39 cellular contexts compared by ENCODE assay signal in the genomic region with DNA sequence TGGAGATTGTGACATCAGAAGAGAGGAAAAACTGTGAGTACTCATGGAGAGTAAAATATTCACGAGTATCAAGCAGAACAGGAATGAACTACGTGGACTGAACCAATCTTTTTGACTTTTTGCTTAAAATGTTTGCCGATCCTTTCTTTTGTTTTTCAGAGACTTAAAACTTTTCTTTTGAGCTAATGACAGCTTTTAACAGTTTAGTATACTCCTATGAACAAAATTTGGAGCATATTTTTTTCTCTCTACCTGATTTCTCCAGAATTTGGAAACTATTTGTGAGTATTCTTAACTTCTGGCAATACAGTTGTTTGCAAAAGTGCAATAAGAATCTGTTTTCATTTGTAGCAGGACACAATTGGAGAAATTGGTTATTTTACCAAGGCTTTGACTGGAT.
"Had no signal": no experiment of that assay in that cellular context is flagged by ENCODE, and none has a peak within 500 bp of the region (broad histone marks: within the 10 kb centered on the region; RNA-seq: fewer than 3 reads in every experiment).

No MANE protein-coding gene starts in this region.

- H3K4me1 ChIP-seq: ascending aorta had no signal

- H3K9me3 Mint-ChIP-seq: activated CD4-positive, alpha-beta T cell treated with anti-CD3 and anti-CD28 coated beads, Interleukin-2, amount 10 ng/mL, durations not matched to agents 24 days and 14 days had no signal

- H3K27me3 ChIP-seq: ascending aorta, cardiac muscle cell had no signal

- DNase-seq: activated B cell treated with CpG ODN at 0.5 μM for 24 hours; activated CD4-positive, alpha-beta memory T cell treated with anti-CD3 and anti-CD28 coated beads for 36 hours; activated CD4-positive, alpha-beta T cell treated with anti-CD3 and anti-CD28 coated beads for 4 hours; activated CD4-positive, alpha-beta T cell treated with anti-CD3 and anti-CD28 coated beads, Interleukin-2, amount 10 ng/mL, durations not matched to agents 24 days and 14 days; activated CD4-positive, alpha-beta T cell treated with anti-CD3 and anti-CD28 coated beads, Interleukin-2, amount 50 U/mL, for 1 hour; activated CD4-positive, alpha-beta T cell treated with anti-CD3 and anti-CD28 coated beads, Interleukin-2, amount 50 U/mL, for 4 hours; activated CD4-positive, CD25-positive, alpha-beta regulatory T cell treated with anti-CD3 and anti-CD28 coated beads, Interleukin-2, amount 50 U/mL, for 72 hours; activated CD8-positive, alpha-beta memory T cell treated with anti-CD3 and anti-CD28 coated beads, Interleukin-2, amount 50 U/mL, for 4 hours; activated CD8-positive, alpha-beta T cell treated with anti-CD3 and anti-CD28 coated beads for 36 hours; activated effector memory CD4-positive, alpha-beta T cell treated with anti-CD3 and anti-CD28 coated beads, Interleukin-2, amount 50 U/mL, for 16 hours; activated gamma-delta T cell treated with Interleukin-2 at 50 U/mL for 16 hours; activated naive CD4-positive, alpha-beta T cell; activated naive CD4-positive, alpha-beta T cell treated with anti-CD3 and anti-CD28 coated beads for 36 hours; activated naive CD8-positive, alpha-beta T cell treated with anti-CD3 and anti-CD28 coated beads, Interleukin-2, amount 10 ng/mL, durations not matched to agents 7 days and 5 days; activated naive CD8-positive, alpha-beta T cell treated with anti-CD3 and anti-CD28 coated beads, Interleukin-2, amount 50 U/mL, for 24 hours; activated T-cell treated with anti-CD3 and anti-CD28 coated beads for 4 hours; activated T-cell treated with anti-CD3 and anti-CD28 coated beads, Interleukin-2, amount 50 U/mL, for 1 hour; activated T-cell treated with anti-CD3 and anti-CD28 coated beads, Interleukin-2, amount 50 U/mL, for 4 hours; activated T-cell treated with anti-CD3 and anti-CD28 coated beads, Interleukin-2, amount 50 U/mL, for 72 hours; amygdala; anterior cingulate cortex; caudate nucleus; cerebellar nuclear complex; T-helper 1 cell; T-helper 2 cell; T-helper 9 cell had no signal

- H3K36me3 ChIP-seq: ascending aorta, cardiac muscle cell had no signal

- H3K4me3 Mint-ChIP-seq: activated B cell treated with CpG ODN at 0.5 μM for 24 hours; activated CD4-positive, alpha-beta memory T cell treated with anti-CD3 and anti-CD28 coated beads for 36 hours; activated CD4-positive, alpha-beta T cell treated with anti-CD3 and anti-CD28 coated beads, Interleukin-2, amount 10 ng/mL, durations not matched to agents 24 days and 14 days; activated CD8-positive, alpha-beta T cell treated with anti-CD3 and anti-CD28 coated beads for 36 hours; activated naive CD4-positive, alpha-beta T cell treated with anti-CD3 and anti-CD28 coated beads for 36 hours; activated naive CD4-positive, alpha-beta T cell treated with anti-CD3 and anti-CD28 coated beads, Interleukin-2, amount 50 U/mL, for 24 hours; activated naive CD8-positive, alpha-beta T cell; activated naive CD8-positive, alpha-beta T cell treated with anti-CD3 and anti-CD28 coated beads, Interleukin-2, amount 10 ng/mL, durations not matched to agents 7 days and 5 days; activated naive CD8-positive, alpha-beta T cell treated with anti-CD3 and anti-CD28 coated beads, Interleukin-2, amount 50 U/mL, for 24 hours; activated T-cell treated with anti-CD3 and anti-CD28 coated beads, Interleukin-2, amount 50 U/mL, for 4 hours; activated T-cell treated with anti-CD3 and anti-CD28 coated beads, Interleukin-2, amount 50 U/mL, for 72 hours; activated T-helper 1 cell treated with anti-CD3 and anti-CD28 coated beads, Interleukin-12 subunit alpha, Interleukin-12 subunit beta, Interleukin-2, Interleukin-4 antibody, amounts not matched to agents 30 ng/mL and 10 ng/mL and 1 ng/mL, durations not matched to agents 14 hours and 24 hours and 36 hours; activated T-helper 17 cell treated with anti-CD3 and anti-CD28 coated beads, Interleukin-2, amount 50 U/mL, for 72 hours; brain; central memory CD8-positive, alpha-beta T cell; T-helper 1 cell treated with Interleukin-12 subunit alpha and Interleukin-12 subunit beta and Interleukin-4 antibody, amounts not matched to agents 30 μg/mL and 1 μg/mL, for 36 hours; T-helper 2 cell treated with Interferon-gamma antibody and Interleukin-4, amounts not matched to agents 5 μg/mL and 100 μg/mL, for 36 hours had no signal

- FAIRE-seq: bronchial epithelial cell, TTC549 had no signal

- H3K27me3 Mint-ChIP-seq: activated B cell treated with CpG ODN at 0.5 μM for 24 hours; activated CD4-positive, alpha-beta memory T cell treated with anti-CD3 and anti-CD28 coated beads for 36 hours; activated CD4-positive, alpha-beta T cell treated with anti-CD3 and anti-CD28 coated beads, Interleukin-2, amount 10 ng/mL, durations not matched to agents 24 days and 14 days; activated CD8-positive, alpha-beta T cell treated with anti-CD3 and anti-CD28 coated beads for 36 hours; activated naive CD4-positive, alpha-beta T cell treated with anti-CD3 and anti-CD28 coated beads, Interleukin-2, amount 50 U/mL, for 24 hours; activated naive CD8-positive, alpha-beta T cell; activated naive CD8-positive, alpha-beta T cell treated with anti-CD3 and anti-CD28 coated beads, Interleukin-2, amount 10 ng/mL, durations not matched to agents 7 days and 5 days; activated naive CD8-positive, alpha-beta T cell treated with anti-CD3 and anti-CD28 coated beads, Interleukin-2, amount 50 U/mL, for 24 hours; activated T-helper 17 cell treated with anti-CD3 and anti-CD28 coated beads, Interleukin-2, amount 50 U/mL, for 72 hours; central memory CD8-positive, alpha-beta T cell had no signal

- ATAC-seq: activated CD8-positive, alpha-beta T cell treated with anti-CD3 and anti-CD28 coated beads for 36 hours; activated naive CD8-positive, alpha-beta T cell treated with anti-CD3 and anti-CD28 coated beads, Interleukin-2, amount 50 U/mL, for 24 hours; activated T-cell treated with anti-CD3 and anti-CD28 coated beads, Interleukin-2, amount 50 U/mL, for 4 hours; activated T-cell treated with anti-CD3 and anti-CD28 coated beads, Interleukin-2, amount 50 U/mL, for 72 hours; activated T-helper 17 cell treated with anti-CD3 and anti-CD28 coated beads, Interleukin-2, amount 50 U/mL, for 72 hours had no signal

- H3K27ac Mint-ChIP-seq: activated B cell treated with CpG ODN at 0.5 μM for 24 hours; activated CD4-positive, alpha-beta memory T cell treated with anti-CD3 and anti-CD28 coated beads for 36 hours; activated CD4-positive, alpha-beta T cell treated with anti-CD3 and anti-CD28 coated beads, Interleukin-2, amount 10 ng/mL, durations not matched to agents 24 days and 14 days; activated CD8-positive, alpha-beta T cell treated with anti-CD3 and anti-CD28 coated beads for 36 hours; activated naive CD4-positive, alpha-beta T cell treated with anti-CD3 and anti-CD28 coated beads for 36 hours; activated naive CD4-positive, alpha-beta T cell treated with anti-CD3 and anti-CD28 coated beads, Interleukin-2, amount 50 U/mL, for 24 hours; activated naive CD8-positive, alpha-beta T cell; activated naive CD8-positive, alpha-beta T cell treated with anti-CD3 and anti-CD28 coated beads, Interleukin-2, amount 10 ng/mL, durations not matched to agents 7 days and 5 days; activated naive CD8-positive, alpha-beta T cell treated with anti-CD3 and anti-CD28 coated beads, Interleukin-2, amount 50 U/mL, for 24 hours; activated T-cell treated with anti-CD3 and anti-CD28 coated beads, Interleukin-2, amount 50 U/mL, for 72 hours; activated T-helper 1 cell treated with anti-CD3 and anti-CD28 coated beads, Interleukin-12 subunit alpha, Interleukin-12 subunit beta, Interleukin-2, Interleukin-4 antibody, amounts not matched to agents 30 ng/mL and 10 ng/mL and 1 ng/mL, durations not matched to agents 14 hours and 24 hours and 36 hours; activated T-helper 17 cell treated with anti-CD3 and anti-CD28 coated beads, Interleukin-2, amount 50 U/mL, for 72 hours; brain; T-helper 1 cell treated with Interleukin-12 subunit alpha and Interleukin-12 subunit beta and Interleukin-4 antibody, amounts not matched to agents 30 μg/mL and 1 μg/mL, for 36 hours; T-helper 2 cell treated with Interferon-gamma antibody and Interleukin-4, amounts not matched to agents 5 μg/mL and 100 μg/mL, for 36 hours had no signal

- H3K4me3 ChIP-seq: ascending aorta, cardiac muscle cell had no signal

- H3K36me3 Mint-ChIP-seq: activated CD4-positive, alpha-beta memory T cell treated with anti-CD3 and anti-CD28 coated beads for 36 hours; activated naive CD4-positive, alpha-beta T cell treated with anti-CD3 and anti-CD28 coated beads, Interleukin-2, amount 50 U/mL, for 24 hours; activated naive CD8-positive, alpha-beta T cell; activated naive CD8-positive, alpha-beta T cell treated with anti-CD3 and anti-CD28 coated beads, Interleukin-2, amount 10 ng/mL, durations not matched to agents 7 days and 5 days; brain had no signal

- H3K9me3 ChIP-seq: ascending aorta had no signal

- H3K4me1 Mint-ChIP-seq: activated B cell treated with CpG ODN at 0.5 μM for 24 hours; activated CD4-positive, alpha-beta T cell treated with anti-CD3 and anti-CD28 coated beads, Interleukin-2, amount 10 ng/mL, durations not matched to agents 24 days and 14 days; activated naive CD4-positive, alpha-beta T cell treated with anti-CD3 and anti-CD28 coated beads, Interleukin-2, amount 50 U/mL, for 24 hours; activated naive CD8-positive, alpha-beta T cell treated with anti-CD3 and anti-CD28 coated beads, Interleukin-2, amount 10 ng/mL, durations not matched to agents 7 days and 5 days; activated naive CD8-positive, alpha-beta T cell treated with anti-CD3 and anti-CD28 coated beads, Interleukin-2, amount 50 U/mL, for 24 hours; activated T-helper 17 cell treated with anti-CD3 and anti-CD28 coated beads, Interleukin-2, amount 50 U/mL, for 72 hours; brain; central memory CD8-positive, alpha-beta T cell had no signal

- H3K27ac ChIP-seq: ascending aorta, cardiac muscle cell, VCaP had no signal
